Comparison of ENCODE assay signal across 9 cellular contexts in genomic region chr1:157878059-157878458, GRCh38. TPM values are rescaled to one million over a fixed set of nuclear protein-coding genes. Genes with fewer than 3 reads are reported as not detected.
DNase-seq lines count a peak whose midpoint lies in the region; ATAC-seq and TF ChIP-seq lines count a peak whose summit lies in the region.
"Had no signal": no experiment of that assay in that cellular context is flagged by ENCODE, and none has a peak within 500 bp of the region (broad histone marks: within the 10 kb centered on the region; RNA-seq: fewer than 3 reads in every experiment).

No MANE protein-coding gene starts in this region.

- no peaks in the 10 kb centered on the region for H4K20me1 ChIP-seq in neural cell (ENCODE audit: insufficient read depth)
- H4K20me1 ChIP-seq: BLaER1 had no signal

- intact Hi-C loops in colonic mucosa (cut with DNase I) = loop anchor here (2.0 kb wide), 1 partner anchor 69 kb away; no protein-coding TSS in a partner anchor

- no peak overlapping the region for H3K4me3 ChIP-seq in colonic mucosa
- H3K4me3 ChIP-seq in neural cell (ENCODE audit: low read length) = no peak overlapping the region
- H3K4me3 ChIP-seq: BLaER1 had no signal

- no peaks in the 10 kb centered on the region for H3K36me3 ChIP-seq in colonic mucosa
- no peaks in the 10 kb centered on the region for H3K36me3 ChIP-seq in neural cell (ENCODE audit: insufficient read depth, low read length)
- H3K36me3 ChIP-seq: BLaER1 had no signal

- no peak overlapping the region for H3K4me2 ChIP-seq in neural cell (ENCODE audit: low read length)
- H3K4me2 ChIP-seq: BLaER1 had no signal

- no peaks in the 10 kb centered on the region for H3K4me1 ChIP-seq in colonic mucosa
- H3K4me1 ChIP-seq: BLaER1 had no signal

- no peak for ATAC-seq in HG03159 (IDR thresholded peaks at IDR 0.05; ENCODE audit: unreplicated experiment)

- no peak overlapping the region for H2AFZ ChIP-seq in neural cell (ENCODE audit: low read depth, low read length)

- H3K9ac ChIP-seq in colonic mucosa (ENCODE audit: low read depth in 2 of 2, low read length in 2 of 2) = no peak overlapping the region
- H3K9ac ChIP-seq in neural cell (ENCODE audit: low read length) = no peak overlapping the region
- H3K9ac ChIP-seq: BLaER1 had no signal

- H3K79me2 ChIP-seq in neural cell (replicated peaks; ENCODE audit: insufficient read depth, low read length) = no peaks in the 10 kb centered on the region

- no peaks in the 10 kb centered on the region for H3K27me3 ChIP-seq in colonic mucosa
- H3K27me3 ChIP-seq in neural cell (ENCODE audit: insufficient read depth, low read depth, low read length) = no peaks in the 10 kb centered on the region
- H3K27me3 ChIP-seq: BLaER1 had no signal

- H3K27ac ChIP-seq in colonic mucosa (no peak overlapping the region), neural cell (ENCODE audit: low read length) (no peak overlapping the region)
- H3K27ac ChIP-seq: BLaER1 had no signal

- TF ChIP-seq EP300 in neural cell (conservative IDR thresholded peaks at IDR 0.05; ENCODE audit: poor library complexity, severe bottlenecking) = no peak

- H3K9me2 ChIP-seq in neural cell (ENCODE audit: insufficient read depth, low read length) = no peaks in the 10 kb centered on the region

- no peaks in the 10 kb centered on the region for H3F3A ChIP-seq in neural cell (ENCODE audit: insufficient read depth, low read length, poor library complexity, severe bottlenecking)

- no peaks in the 10 kb centered on the region for H3K9me3 ChIP-seq in colonic mucosa
- H3K9me3 ChIP-seq in neural cell (ENCODE audit: low read length) = no peaks in the 10 kb centered on the region
- H3K9me3 ChIP-seq: BLaER1 had no signal

- TF ChIP-seq CTCF in colonic mucosa (IDR thresholded peaks at IDR 0.05) = peak; percentile 25
- TF ChIP-seq CTCF in neural cell (IDR thresholded peaks at IDR 0.05; ENCODE audit: poor library complexity, severe bottlenecking) = peak; percentile 59

- peak; percentile 51 for TF ChIP-seq RAD21 in neural cell (conservative IDR thresholded peaks at IDR 0.05)

- DNase-seq in NCI-H1092 treated with DMSO at 0.1 percent for 48 hours (lab: John Stamatoyannopoulos, UW) = peak; percentile 4
- DNase-seq in NCI-H1092 (lab: John Stamatoyannopoulos, UW) = no peak
- peak; percentile 11 for DNase-seq in NCI-H345 treated with DMSO at 0.1 percent for 48 hours (lab: John Stamatoyannopoulos, UW; ENCODE audit: unreplicated experiment)
- no peak for DNase-seq in colonic mucosa
- no peak for DNase-seq in COLO668 (lab: John Stamatoyannopoulos, UW; ENCODE audit: unreplicated experiment)
- DNase-seq in activated CD4-positive, CD25-positive, alpha-beta regulatory T cell treated with anti-CD3 and anti-CD28 coated beads, Interleukin-2, amount 50 U/mL, for 72 hours = no peak

TF ChIP-seq in neural cell, 6 proteins besides CTCF, POLR2A, EP300 and RAD21:
- TF ChIP-seq REST (IDR thresholded peaks at IDR 0.05; ENCODE audit: borderline replicate concordance) (no peak), MXI1 (conservative IDR thresholded peaks at IDR 0.05; ENCODE audit: poor library complexity, severe bottlenecking) (no peak), TAF1 (IDR thresholded peaks at IDR 0.05; ENCODE audit: low read depth) (no peak), SMC3 (conservative IDR thresholded peaks at IDR 0.05; ENCODE audit: poor library complexity) (peak; percentile 60)

RNA-seq across cellular contexts. Expression of gene CD5L, which starts 36.5 kb away (rescaled TPM):
- total RNA-seq in colonic mucosa = not detected
- polyA plus RNA-seq in neural cell = not detected in 2 replicates
- not detected in 2 replicates for polyA minus RNA-seq in neural cell

RNA-seq across cellular contexts. Expression of gene FCRL1, which starts 58.1 kb away (rescaled TPM):
- total RNA-seq in colonic mucosa = under 1 TPM in 1 of 2 donors, not detected in 1; 0.07 TPM
- not detected in 2 replicates for polyA plus RNA-seq in neural cell
- polyA minus RNA-seq in neural cell = not detected in 2 replicates

Comparison
In these comparisons a context has a peak if more than half of its experiments do, and no peak if none do; other contexts are left out.
1. DNase-seq: peak in NCI-H1092 treated with DMSO at 0.1 percent for 48 hours (single experiment) and NCI-H345 treated with DMSO at 0.1 percent for 48 hours (single experiment); none in NCI-H1092 (single experiment), colonic mucosa (single experiment), COLO668 (single experiment) and activated CD4-positive, CD25-positive, alpha-beta regulatory T cell treated with anti-CD3 and anti-CD28 coated beads, Interleukin-2, amount 50 U/mL, for 72 hours (single experiment).